25 cellular contexts compared by ENCODE assay signal in genomic region chr10:18310761-18311160, GRCh38.
DNase-seq lines count a peak whose midpoint lies in the region; ATAC-seq, FAIRE-seq and TF ChIP-seq lines count a peak whose summit lies in the region.
"Had no signal": no experiment of that assay in that cellular context is flagged by ENCODE, and none has a peak within 500 bp of the region (broad histone marks: within the 10 kb centered on the region; RNA-seq: fewer than 3 reads in every experiment).

No MANE protein-coding gene starts in this region.

- H3K27me3 ChIP-seq in left ventricle myocardium inferior (ENCODE audit: low read depth), result no peaks in the 10 kb centered on the region
- H3K27me3 ChIP-seq in K562 (ENCODE audit: control insufficient read depth in 2 of 2, insufficient read depth in 2 of 2, low read length in 2 of 2), result no peaks in the 10 kb centered on the region; a peak in 1 of 5 replicates
- no peaks in the 10 kb centered on the region for H3K27me3 ChIP-seq in stomach
- H3K27me3 ChIP-seq: BE2C, BLaER1 had no signal

- BruUV-seq in K562 (replicated peaks; lab: Mats Ljungman, UMichigan), result no TSS peak

- H3K4me2 ChIP-seq in A549 (no peak overlapping the region), K562 (ENCODE audit: insufficient read depth, low read length) (no peak overlapping the region)
- H3K4me2 ChIP-seq: BLaER1 had no signal

- CTCF ChIA-PET in A549 (lab: Yijun Ruan, JAX) (no interaction called here), K562 (lab: Yijun Ruan, JAX; ENCODE audit: low intra/inter-chr PET ratio) (no interaction called here)

- intact Hi-C loops in left ventricle myocardium inferior (cut with micrococcal nuclease), result no loop called here
- intact Hi-C loops in Right ventricle myocardium superior (cut with DNase I), result no loop called here
- intact Hi-C loops in K562 (cut with micrococcal nuclease), result no loop called here
- intact Hi-C loops in stomach (cut with DNase I; ENCODE audit: low total_unique reads), result no loop called here

- TF ChIP-seq CTCF in left ventricle myocardium inferior (IDR thresholded peaks at IDR 0.05; ENCODE audit: borderline replicate concordance) (no peak), A549 (IDR thresholded peaks at IDR 0.05) (no peak), K562 (IDR thresholded peaks at IDR 0.05 in 2 of 3, conservative IDR thresholded peaks at IDR 0.05 in 1 of 3; ENCODE audit: insufficient read depth in 2 of 3, low read depth in 1 of 3, low read length in 3 of 3) (no peak), stomach (IDR thresholded peaks at IDR 0.05) (no peak)

- H3K9ac ChIP-seq in K562 (ENCODE audit: insufficient read depth in 1 of 2, low read depth in 2 of 2, low read length in 2 of 2), result no peak overlapping the region
- H3K9ac ChIP-seq: BLaER1 had no signal

- in situ Hi-C loops in K562 (cut with MboI), result no loop called here

- peaks cover 4% of the 10 kb centered on the region for H3K9me3 ChIP-seq in left ventricle myocardium inferior (replicated peaks)
- H3K9me3 ChIP-seq in A549, result no peaks in the 10 kb centered on the region
- no peaks in the 10 kb centered on the region for H3K9me3 ChIP-seq in K562 (replicated peaks; ENCODE audit: control insufficient read depth, insufficient read depth, low read depth, low read length)
- H3K9me3 ChIP-seq in stomach, result no peaks in the 10 kb centered on the region
- H3K9me3 ChIP-seq: BE2C, BLaER1 had no signal

- no peak for FAIRE-seq in A549 (lab: Jason Lieb, UNC)
- no peak for FAIRE-seq in K562 (lab: Jason Lieb, UNC)
- FAIRE-seq: GM12878, GM12892, GM18507 had no signal

- no peak for DNase-seq in left ventricle myocardium inferior
- no peak for DNase-seq in Right ventricle myocardium superior
- DNase-seq in A549 (ENCODE audit: low read depth in 1 of 2, low spot score in 1 of 2), result no peak
- DNase-seq in K562 (ENCODE audit: extremely low read depth in 1 of 4, low spot score in 3 of 4), result no peak
- no peak for DNase-seq in NCI-H82 (lab: John Stamatoyannopoulos, UW)
- DNase-seq in stomach, result no peak
- DNase-seq: ACHN; BE2C; C1 segment of cervical spinal cord; CD4-positive, alpha-beta memory T cell; CD4-positive, CD25-positive, alpha-beta regulatory T cell; CD8-positive, alpha-beta memory T cell; COR-L47; DMS 273 treated with DMSO at 0.1 percent for 48 hours; DMS153; DMS53; DMS79; DND-41; EL; GDM1 had no signal

- H3K36me3 ChIP-seq in left ventricle myocardium inferior (no peaks in the 10 kb centered on the region), K562 (ENCODE audit: control insufficient read depth, insufficient read depth, low read length) (no peaks in the 10 kb centered on the region), stomach (no peaks in the 10 kb centered on the region)
- H3K36me3 ChIP-seq: BE2C, BLaER1 had no signal

- H3K27ac ChIP-seq in left ventricle myocardium inferior (replicated peaks) (peak overlapping the region; percentile 88), A549 (no peak overlapping the region), K562 (ENCODE audit: extremely low read depth, low read depth, low read length) (no peak overlapping the region), stomach (no peak overlapping the region)
- H3K27ac ChIP-seq: 22Rv1, BLaER1 had no signal

- TF ChIP-seq POLR2A in A549 (IDR thresholded peaks at IDR 0.05; ENCODE audit: low read length) (no peak), K562 (conservative IDR thresholded peaks at IDR 0.05) (no peak), stomach (IDR thresholded peaks at IDR 0.05) (no peak)

- 6% methylated on average over 2 of the region's 2 CpGs for WGBS in A549 (ENCODE audit: missing lambda C conversion rate)
- 5% methylated on average over 2 of the region's 2 CpGs for WGBS in K562 (ENCODE audit: insufficient coverage, low coverage, missing lambda C conversion rate)
- WGBS in stomach, 5 donors, result 65 to 93% (median 81%) methylated on average over 2 of the region's 2 CpGs

- no peaks in the 10 kb centered on the region for H4K20me1 ChIP-seq in K562 (replicated peaks; ENCODE audit: control insufficient read depth, insufficient read depth, low read length)
- H4K20me1 ChIP-seq: BLaER1 had no signal

- ATAC-seq in Right ventricle myocardium superior (ENCODE audit: poor library complexity) (no peak), A549 (no peak), K562 (no peak)
- ATAC-seq: GM12878 had no signal

- no peak overlapping the region for H3K4me3 ChIP-seq in left ventricle myocardium inferior
- no peak overlapping the region for H3K4me3 ChIP-seq in A549
- no peak overlapping the region for H3K4me3 ChIP-seq in K562
- no peak overlapping the region for H3K4me3 ChIP-seq in stomach
- H3K4me3 ChIP-seq: BLaER1, GM12878 had no signal

- H3K9me1 ChIP-seq in K562 (ENCODE audit: control insufficient read depth, insufficient read depth, low read length), result no peaks in the 10 kb centered on the region

- POLR2A ChIA-PET in A549 (lab: Yijun Ruan, JAX) (no interaction called here), K562 (lab: Yijun Ruan, JAX) (no interaction called here)

- TF ChIP-seq RAD21 in A549 (conservative IDR thresholded peaks at IDR 0.05 in 1 of 2, IDR thresholded peaks at IDR 0.05 in 1 of 2), result no peak
- TF ChIP-seq RAD21 in K562 (CRISPR knock-in tag; conservative IDR thresholded peaks at IDR 0.05 in 1 of 2, IDR thresholded peaks at IDR 0.05 in 1 of 2), result no peak

- no peaks in the 10 kb centered on the region for H3K79me2 ChIP-seq in K562 (ENCODE audit: control insufficient read depth, insufficient read depth, low read length)

- H3K4me1 ChIP-seq in left ventricle myocardium inferior (peaks cover 32% of the 10 kb centered on the region), A549 (no peaks in the 10 kb centered on the region), K562 (replicated peaks in 1 of 2; ENCODE audit: control insufficient read depth in 2 of 2, insufficient read depth in 2 of 2, low read length in 2 of 2) (no peaks in the 10 kb centered on the region), stomach (peaks cover 0 to 18% (median 0%) of the 10 kb centered on the region in 4 donors)
- H3K4me1 ChIP-seq: BE2C, BLaER1 had no signal

- no peak overlapping the region for H2AFZ ChIP-seq in K562 (ENCODE audit: low read depth, low read length)

- TF ChIP-seq EP300 in A549 (IDR thresholded peaks at IDR 0.05), result no peak
- no peak for TF ChIP-seq EP300 in K562 (IDR thresholded peaks at IDR 0.05; ENCODE audit: low read length)
- no peak for TF ChIP-seq EP300 in stomach (IDR thresholded peaks at IDR 0.05)

TF ChIP-seq in A549, 52 proteins besides CTCF, POLR2A, EP300 and RAD21:
- TF ChIP-seq MAFK (IDR thresholded peaks at IDR 0.05; ENCODE audit: partially characterized antibody), result peak; percentile 74
- no peak for TF ChIP-seq FOXS1 (CRISPR knock-in tag; IDR thresholded peaks at IDR 0.05)

TF ChIP-seq in K562, 482 proteins besides CTCF, POLR2A, EP300 and RAD21:
- TF ChIP-seq C11orf30 (IDR thresholded peaks at IDR 0.05; ENCODE audit: low read depth) (peak; percentile 53; the same call in 1 of the 2 replicates), HINFP (tag; conservative IDR thresholded peaks at IDR 0.05; ENCODE audit: low read depth) (no peak), SAFB (IDR thresholded peaks at IDR 0.05; ENCODE audit: borderline replicate concordance, low read depth, low read length) (no peak), ZNF316 (IDR thresholded peaks at IDR 0.05) (peak; percentile 81), GATA2 (CRISPR knock-in tag; IDR thresholded peaks at IDR 0.05) (no peak), TSHZ1 (CRISPR knock-in tag; IDR thresholded peaks at IDR 0.05) (no peak), MAFG (tag; conservative IDR thresholded peaks at IDR 0.05) (peak; percentile 40; the same call in 1 of the 2 replicates)
